10 cellular contexts compared by ENCODE assay signal in the genomic region with DNA sequence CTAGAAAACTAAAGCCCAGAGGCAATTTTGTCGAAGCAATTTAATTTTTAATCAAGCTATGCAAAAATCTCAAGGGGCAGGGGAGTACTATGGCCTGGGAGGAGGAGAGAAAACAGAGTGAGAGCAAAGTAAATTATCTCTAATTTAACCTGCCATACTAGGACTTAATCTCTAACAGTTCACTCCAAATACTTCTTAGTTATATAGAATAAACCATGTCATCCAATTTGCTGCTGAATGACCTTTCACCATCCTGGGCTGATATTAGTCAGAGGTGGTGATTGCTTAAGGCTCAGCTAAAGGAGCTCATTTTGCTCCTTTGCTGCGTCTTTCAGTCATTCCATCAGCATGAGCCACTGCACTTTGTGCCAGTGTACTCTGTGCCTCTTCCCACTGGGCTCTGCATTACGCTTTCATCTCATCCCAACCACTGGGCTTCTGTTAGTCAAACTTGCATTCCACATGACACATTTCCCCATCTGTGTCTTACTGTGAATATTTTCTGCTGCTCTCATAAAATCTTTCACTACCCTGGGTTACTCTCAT.
A peak's percentile ranks its signal among the peaks of the same experiment; 100 is the strongest.
DNase-seq lines count a peak whose midpoint lies in the region; ATAC-seq and TF ChIP-seq lines count a peak whose summit lies in the region.
"Had no signal": no experiment of that assay in that cellular context is flagged by ENCODE, and none has a peak within 500 bp of the region (broad histone marks: within the 10 kb centered on the region; RNA-seq: fewer than 3 reads in every experiment).

No MANE protein-coding gene starts in this region.

- H4K91ac ChIP-seq in trophoblast cell (ENCODE audit: low read depth, low read length): no peak overlapping the region

- H4K12ac ChIP-seq in trophoblast cell (ENCODE audit: low read depth, low read length): no peak overlapping the region

- peaks cover 7% of the 10 kb centered on the region for H3K79me1 ChIP-seq in trophoblast cell (ENCODE audit: low read length)

- H3K4me2 ChIP-seq in trophoblast cell (ENCODE audit: low read length): peak overlapping the region; percentile 31

- WGBS in trophoblast cell (ENCODE audit: extremely low coverage, insufficient coverage, insufficient read length): no CpG with 5 or more reads among the region's 3 CpGs

- CTCF ChIA-PET in RWPE1 (lab: Yijun Ruan, JAX): interaction anchor here (0.6 kb wide), 2 partner anchors 213 to 565 kb away, joined by 3 to 4 read pairs; no protein-coding TSS in a partner anchor

- H3K36me3 Mint-ChIP-seq in stimulated activated memory B cell treated with anti-CD40 and anti-IgM and Interleukin-4, amounts not matched to agents 10 μg/mL and 1 μg/mL and 100 μg/mL, for 72 hours: no peaks in the 10 kb centered on the region

- H3K4me3 Mint-ChIP-seq in stimulated activated memory B cell treated with anti-CD40 and anti-IgM and Interleukin-4, amounts not matched to agents 10 μg/mL and 1 μg/mL and 100 μg/mL, for 72 hours: no peak overlapping the region
- H3K4me3 Mint-ChIP-seq: central memory CD8-positive, alpha-beta T cell had no signal

- H2AFZ ChIP-seq in trophoblast cell (ENCODE audit: insufficient read depth, low read length, poor library complexity): no peak overlapping the region

- H3K9me3 Mint-ChIP-seq in stimulated activated memory B cell treated with anti-CD40 and anti-IgM and Interleukin-4, amounts not matched to agents 10 μg/mL and 1 μg/mL and 100 μg/mL, for 72 hours: no peaks in the 10 kb centered on the region

- POLR2A ChIA-PET in RWPE1 (lab: Yijun Ruan, JAX; ENCODE audit: low non-redundant PET): no interaction called here

- H3K4me3 ChIP-seq in fibroblast of the aortic adventitia (ENCODE audit: low read depth, low read length) (no peak overlapping the region), trophoblast cell (ENCODE audit: low read depth, low read length) (no peak overlapping the region)

- H3K4ac ChIP-seq in trophoblast cell (ENCODE audit: low read depth, low read length): no peak overlapping the region

- H3K79me2 ChIP-seq in trophoblast cell (ENCODE audit: control insufficient read depth, insufficient read depth, low read length, poor library complexity): no peaks in the 10 kb centered on the region

- no peaks in the 10 kb centered on the region for H3K27me3 Mint-ChIP-seq in stimulated activated memory B cell treated with anti-CD40 and anti-IgM and Interleukin-4, amounts not matched to agents 10 μg/mL and 1 μg/mL and 100 μg/mL, for 72 hours
- H3K27me3 Mint-ChIP-seq: central memory CD8-positive, alpha-beta T cell had no signal

- no peak for TF ChIP-seq CTCF in RWPE1 (conservative IDR thresholded peaks at IDR 0.05; ENCODE audit: low read depth)
- no peak for TF ChIP-seq CTCF in fibroblast of the aortic adventitia (IDR thresholded peaks at IDR 0.05; ENCODE audit: insufficient read depth, low read length)

- ATAC-seq in GM18867 (IDR thresholded peaks at IDR 0.05; ENCODE audit: unreplicated experiment): no peak
- no peak for ATAC-seq in GM18909 (IDR thresholded peaks at IDR 0.05; ENCODE audit: poor library complexity, unreplicated experiment)
- no peak for ATAC-seq in stimulated activated memory B cell treated with anti-CD40 and anti-IgM and Interleukin-4, amounts not matched to agents 10 μg/mL and 1 μg/mL and 100 μg/mL, for 72 hours

- H3K27ac Mint-ChIP-seq in stimulated activated memory B cell treated with anti-CD40 and anti-IgM and Interleukin-4, amounts not matched to agents 10 μg/mL and 1 μg/mL and 100 μg/mL, for 72 hours: no peak overlapping the region

- no peaks in the 10 kb centered on the region for H3K4me1 Mint-ChIP-seq in stimulated activated memory B cell treated with anti-CD40 and anti-IgM and Interleukin-4, amounts not matched to agents 10 μg/mL and 1 μg/mL and 100 μg/mL, for 72 hours
- H3K4me1 Mint-ChIP-seq: central memory CD8-positive, alpha-beta T cell had no signal

- H3K27ac ChIP-seq in RWPE1 (peak overlapping the region; percentile 92), trophoblast cell (ENCODE audit: low read depth, low read length) (peak overlapping the region; percentile 96)

- no peak overlapping the region for H2BK12ac ChIP-seq in trophoblast cell (ENCODE audit: low read length)

- no peaks in the 10 kb centered on the region for H3K36me3 ChIP-seq in trophoblast cell (ENCODE audit: control insufficient read depth in 1 of 2, insufficient read depth in 2 of 2, low read length in 2 of 2)

- H2BK120ac ChIP-seq in trophoblast cell (ENCODE audit: insufficient read depth, low read length, poor library complexity): no peak overlapping the region

- no peak overlapping the region for H4K8ac ChIP-seq in trophoblast cell (ENCODE audit: low read depth, low read length)

- H3K9ac ChIP-seq in trophoblast cell (ENCODE audit: low read length): no peak overlapping the region

- no peaks in the 10 kb centered on the region for H3K27me3 ChIP-seq in trophoblast cell (ENCODE audit: insufficient read depth, low read length)

- H3K14ac ChIP-seq in trophoblast cell (ENCODE audit: low read length): no peak overlapping the region

- H3K9me3 ChIP-seq in trophoblast cell (ENCODE audit: insufficient read depth, low read depth, low read length): no peaks in the 10 kb centered on the region

- no peak overlapping the region for H3K18ac ChIP-seq in trophoblast cell (ENCODE audit: low read length)

- H3K4me1 ChIP-seq in trophoblast cell (ENCODE audit: control insufficient read depth in 1 of 2, insufficient read depth in 2 of 2, low read length in 2 of 2): peaks cover 2 to 11% of the 10 kb centered on the region in 2 experiments

- peak overlapping the region; percentile 73 for H2BK5ac ChIP-seq in trophoblast cell (ENCODE audit: low read depth, low read length, poor library complexity)

- DNase-seq in Daoy (ENCODE audit: low read depth): peak; percentile 98
- DNase-seq in RWPE1 (ENCODE audit: low spot score): peak; percentile 94
- peak; percentile 100 for DNase-seq in fibroblast of the aortic adventitia (ENCODE audit: low read depth)
- DNase-seq in trophoblast cell: peak; percentile 95 to 97
- DNase-seq in hippocampal formation (lab: John Stamatoyannopoulos, UW): no peak
- DNase-seq: NCI-H1694 had no signal

- no peak overlapping the region for H3K23ac ChIP-seq in trophoblast cell (ENCODE audit: low read length)

- H2AK5ac ChIP-seq in trophoblast cell (ENCODE audit: low read length): no peak overlapping the region

Comparison
In these comparisons a context has a peak if more than half of its experiments do, and no peak if none do; other contexts are left out.
1. DNase-seq: peak in Daoy (single experiment), RWPE1 (single experiment), fibroblast of the aortic adventitia (single experiment) and trophoblast cell (2 of 2); none in hippocampal formation (0 of 2).